ENCODE assay signal across 9 cellular contexts in genomic region chr5:66945389-66946349, GRCh38.
A peak's percentile ranks its signal among the peaks of the same experiment; 100 is the strongest.
DNase-seq lines count a peak whose midpoint lies in the region; ATAC-seq and TF ChIP-seq lines count a peak whose summit lies in the region.
"Had no signal": no experiment of that assay in that cellular context is flagged by ENCODE, and none has a peak within 500 bp of the region (broad histone marks: within the 10 kb centered on the region; RNA-seq: fewer than 3 reads in every experiment).

No MANE protein-coding gene starts in this region.

- no peaks in the 10 kb centered on the region for H3K36me3 Mint-ChIP-seq in activated CD8-positive, alpha-beta T cell treated with anti-CD3 and anti-CD28 coated beads for 36 hours (ENCODE audit: low read depth)
- peaks cover 2% of the 10 kb centered on the region for H3K36me3 Mint-ChIP-seq in activated CD8-positive, alpha-beta T cell treated with anti-CD3 and anti-CD28 coated beads, Interleukin-2, amount 10 ng/mL, durations not matched to agents 7 days and 5 days (ENCODE audit: low read depth)
- peaks cover under 1% of the 10 kb centered on the region for H3K36me3 Mint-ChIP-seq in neural crest cell (ENCODE audit: low read depth)

- peaks cover 11% of the 10 kb centered on the region for H3K27me3 Mint-ChIP-seq in activated CD8-positive, alpha-beta T cell treated with anti-CD3 and anti-CD28 coated beads for 36 hours
- H3K27me3 Mint-ChIP-seq in activated CD8-positive, alpha-beta T cell treated with anti-CD3 and anti-CD28 coated beads, Interleukin-2, amount 10 ng/mL, durations not matched to agents 7 days and 5 days (ENCODE audit: low read depth): peaks cover 17% of the 10 kb centered on the region
- H3K27me3 Mint-ChIP-seq in neural crest cell (ENCODE audit: low read depth): no peaks in the 10 kb centered on the region

- CTCF ChIA-PET in activated CD8-positive, alpha-beta T cell treated with anti-CD3 and anti-CD28 coated beads for 36 hours (lab: Charles Lee): interaction anchor here (1.0 to 1.2 kb wide), 2 partner anchors 12 to 42 kb away, joined by 3 read pairs; no protein-coding TSS in a partner anchor
- CTCF ChIA-PET in activated CD8-positive, alpha-beta T cell treated with anti-CD3 and anti-CD28 coated beads, Interleukin-2, amount 10 ng/mL, durations not matched to agents 7 days and 5 days (lab: Charles Lee): interaction anchor here (0.6 to 1.9 kb wide), 2 partner anchors 42 to 103 kb away, joined by 3 to 6 read pairs; no protein-coding TSS in a partner anchor

- TF ChIP-seq CTCF in activated CD8-positive, alpha-beta T cell treated with anti-CD3 and anti-CD28 coated beads for 36 hours (IDR thresholded peaks at IDR 0.05): no peak
- TF ChIP-seq CTCF in neural crest cell (conservative IDR thresholded peaks at IDR 0.05): no peak

- peaks cover under 1% of the 10 kb centered on the region for H3K9me3 Mint-ChIP-seq in activated CD8-positive, alpha-beta T cell treated with anti-CD3 and anti-CD28 coated beads for 36 hours
- H3K9me3 Mint-ChIP-seq in activated CD8-positive, alpha-beta T cell treated with anti-CD3 and anti-CD28 coated beads, Interleukin-2, amount 10 ng/mL, durations not matched to agents 7 days and 5 days (ENCODE audit: insufficient read depth): no peaks in the 10 kb centered on the region
- H3K9me3 Mint-ChIP-seq in neural crest cell: no peaks in the 10 kb centered on the region
- H3K9me3 Mint-ChIP-seq: stimulated activated naive CD8-positive, alpha-beta T cell treated with anti-CD3 and anti-CD28 coated beads, Interleukin-15, Interleukin-2, amounts not matched to agents 100 ng/mL and 50 ng/mL, for 24 hours had no signal

- intact Hi-C loops in activated CD8-positive, alpha-beta T cell treated with anti-CD3 and anti-CD28 coated beads for 36 hours (cut with micrococcal nuclease): no loop called here

- no peak overlapping the region for H3K27ac Mint-ChIP-seq in activated CD8-positive, alpha-beta T cell treated with anti-CD3 and anti-CD28 coated beads for 36 hours
- H3K27ac Mint-ChIP-seq in activated CD8-positive, alpha-beta T cell treated with anti-CD3 and anti-CD28 coated beads, Interleukin-2, amount 10 ng/mL, durations not matched to agents 7 days and 5 days: no peak overlapping the region
- H3K27ac Mint-ChIP-seq in neural crest cell (ENCODE audit: unreplicated experiment): peak overlapping the region; percentile 24
- H3K27ac Mint-ChIP-seq: stimulated activated naive CD8-positive, alpha-beta T cell treated with anti-CD3 and anti-CD28 coated beads, Interleukin-15, Interleukin-2, amounts not matched to agents 100 ng/mL and 50 ng/mL, for 24 hours had no signal

- H3K4me1 Mint-ChIP-seq in activated CD8-positive, alpha-beta T cell treated with anti-CD3 and anti-CD28 coated beads for 36 hours (ENCODE audit: low read depth): peaks cover 7% of the 10 kb centered on the region
- peaks cover 10% of the 10 kb centered on the region for H3K4me1 Mint-ChIP-seq in activated CD8-positive, alpha-beta T cell treated with anti-CD3 and anti-CD28 coated beads, Interleukin-2, amount 10 ng/mL, durations not matched to agents 7 days and 5 days (ENCODE audit: low read depth)
- H3K4me1 Mint-ChIP-seq in neural crest cell: peaks cover 11% of the 10 kb centered on the region

- H3K4me3 Mint-ChIP-seq in activated CD8-positive, alpha-beta T cell treated with anti-CD3 and anti-CD28 coated beads for 36 hours: no peak overlapping the region
- no peak overlapping the region for H3K4me3 Mint-ChIP-seq in activated CD8-positive, alpha-beta T cell treated with anti-CD3 and anti-CD28 coated beads, Interleukin-2, amount 10 ng/mL, durations not matched to agents 7 days and 5 days
- H3K4me3 Mint-ChIP-seq in neural crest cell: no peak overlapping the region
- H3K4me3 Mint-ChIP-seq: stimulated activated naive CD8-positive, alpha-beta T cell treated with anti-CD3 and anti-CD28 coated beads, Interleukin-15, Interleukin-2, amounts not matched to agents 100 ng/mL and 50 ng/mL, for 24 hours had no signal

- POLR2A ChIA-PET in activated CD8-positive, alpha-beta T cell treated with anti-CD3 and anti-CD28 coated beads for 36 hours (lab: Charles Lee): no interaction called here
- POLR2A ChIA-PET in activated CD8-positive, alpha-beta T cell treated with anti-CD3 and anti-CD28 coated beads, Interleukin-2, amount 10 ng/mL, durations not matched to agents 7 days and 5 days (lab: Charles Lee): no interaction called here

- peak; percentile 56 for DNase-seq in activated CD8-positive, alpha-beta T cell treated with anti-CD3 and anti-CD28 coated beads for 36 hours
- DNase-seq in activated CD8-positive, alpha-beta T cell treated with anti-CD3 and anti-CD28 coated beads, Interleukin-2, amount 10 ng/mL, durations not matched to agents 7 days and 5 days: no peak
- DNase-seq in HT-29 (ENCODE audit: low spot score) (peak; percentile 43), neural crest cell (ENCODE audit: low read depth, low spot score) (no peak), NCI-H1048 (lab: John Stamatoyannopoulos, UW) (no peak), NCI-H524 treated with DMSO at 0.1 percent for 48 hours (lab: John Stamatoyannopoulos, UW) (no peak), HK-2 (ENCODE audit: unreplicated experiment) (no peak)

- ATAC-seq in activated CD8-positive, alpha-beta T cell treated with anti-CD3 and anti-CD28 coated beads for 36 hours: peak; percentile 94
- no peak for ATAC-seq in activated CD8-positive, alpha-beta T cell treated with anti-CD3 and anti-CD28 coated beads, Interleukin-2, amount 10 ng/mL, durations not matched to agents 7 days and 5 days
- ATAC-seq in GM21786 (IDR thresholded peaks at IDR 0.05; ENCODE audit: unreplicated experiment): peak; percentile 99

Comparison
In these comparisons a context has a peak if more than half of its experiments do, and no peak if none do; other contexts are left out.
1. DNase-seq: peak in activated CD8-positive, alpha-beta T cell treated with anti-CD3 and anti-CD28 coated beads for 36 hours (single experiment) and HT-29 (single experiment); none in activated CD8-positive, alpha-beta T cell treated with anti-CD3 and anti-CD28 coated beads, Interleukin-2, amount 10 ng/mL, durations not matched to agents 7 days and 5 days (single experiment), neural crest cell (single experiment), NCI-H1048 (single experiment), NCI-H524 treated with DMSO at 0.1 percent for 48 hours (single experiment) and HK-2 (single experiment).